Comparison of ENCODE assay signal across 26 cellular contexts in the genomic region with DNA sequence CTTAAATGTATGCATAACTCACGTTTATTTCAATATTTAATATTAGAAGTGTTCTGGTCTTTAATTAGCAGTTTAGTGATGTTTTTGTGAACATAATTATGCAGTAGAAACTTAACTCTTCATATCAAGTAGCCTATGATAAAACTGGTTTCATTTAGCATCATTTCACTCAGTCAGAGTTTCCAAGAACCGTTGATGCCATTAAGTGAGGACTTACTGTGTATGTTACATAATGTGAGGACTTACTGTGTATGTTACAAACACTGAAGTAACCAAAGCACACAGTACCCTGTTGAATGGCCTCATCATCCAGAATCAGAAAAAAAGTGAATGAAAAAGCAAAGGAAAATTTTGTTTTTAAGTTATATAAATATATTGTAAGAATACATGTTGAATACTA. TPM values are rescaled to one million over a fixed set of nuclear protein-coding genes. Genes with fewer than 3 reads are reported as not detected.
DNase-seq lines count a peak whose midpoint lies in the region; ATAC-seq, FAIRE-seq and TF ChIP-seq lines count a peak whose summit lies in the region.
"Had no signal": no experiment of that assay in that cellular context is flagged by ENCODE, and none has a peak within 500 bp of the region (broad histone marks: within the 10 kb centered on the region; RNA-seq: fewer than 3 reads in every experiment).

No MANE protein-coding gene starts in this region.

- peak; percentile 23 for ATAC-seq in activated CD8-positive, alpha-beta memory T cell treated with anti-CD3 and anti-CD28 coated beads, Interleukin-2, amount 10 ng/mL, durations not matched to agents 7 days and 5 days
- ATAC-seq in activated naive CD8-positive, alpha-beta T cell treated with anti-CD3 and anti-CD28 coated beads, Interleukin-2, amount 50 U/mL, for 24 hours = no peak
- ATAC-seq in stimulated activated effector memory CD8-positive, alpha-beta T cell treated with anti-CD3 and anti-CD28 coated beads, Interleukin-12 subunit alpha, Interleukin-12 subunit beta, amount 100 ng/mL, for 72 hours = peak; percentile 47

- DNase-seq in activated CD8-positive, alpha-beta memory T cell treated with anti-CD3 and anti-CD28 coated beads, Interleukin-2, amount 10 ng/mL, durations not matched to agents 7 days and 5 days = no peak
- no peak for DNase-seq in activated CD8-positive, alpha-beta memory T cell treated with anti-CD3 and anti-CD28 coated beads, Interleukin-2, amount 50 U/mL, for 4 hours
- DNase-seq in activated naive CD8-positive, alpha-beta T cell treated with anti-CD3 and anti-CD28 coated beads for 36 hours = no peak
- no peak for DNase-seq in activated naive CD8-positive, alpha-beta T cell treated with anti-CD3 and anti-CD28 coated beads, Interleukin-2, amount 50 U/mL, for 24 hours
- DNase-seq in H54 (ENCODE audit: insufficient read length, low spot score) (no peak), LoVo (ENCODE audit: low spot score) (no peak)
- no peak for DNase-seq in stimulated activated effector memory CD8-positive, alpha-beta T cell treated with anti-CD3 and anti-CD28 coated beads, Interleukin-12 subunit alpha, Interleukin-12 subunit beta, amount 100 ng/mL, for 72 hours (ENCODE audit: low spot score in 2 of 2)
- DNase-seq in stimulated activated CD4-positive, alpha-beta T cell treated with anti-CD3 and anti-CD28 coated beads, Interleukin-1b, Interleukin-23, amount 100 ng/mL, for 48 hours = no peak
- DNase-seq: 8988T; ACHN; BE2C; C1 segment of cervical spinal cord; CD4-positive, alpha-beta memory T cell; CD8-positive, alpha-beta memory T cell; COR-L47; DMS 273 treated with DMSO at 0.1 percent for 48 hours; DMS153; DMS53; DMS79; DND-41; EL; GDM1 had no signal

- no peaks in the 10 kb centered on the region for H3K9me3 Mint-ChIP-seq in activated CD8-positive, alpha-beta memory T cell treated with anti-CD3 and anti-CD28 coated beads, Interleukin-2, amount 10 ng/mL, durations not matched to agents 7 days and 5 days (ENCODE audit: low read depth)
- peaks cover 2% of the 10 kb centered on the region for H3K9me3 Mint-ChIP-seq in activated naive CD8-positive, alpha-beta T cell treated with anti-CD3 and anti-CD28 coated beads for 36 hours
- no peaks in the 10 kb centered on the region for H3K9me3 Mint-ChIP-seq in activated naive CD8-positive, alpha-beta T cell treated with anti-CD3 and anti-CD28 coated beads, Interleukin-2, amount 50 U/mL, for 24 hours
- H3K9me3 Mint-ChIP-seq in stimulated activated effector memory CD8-positive, alpha-beta T cell treated with anti-CD3 and anti-CD28 coated beads, Interleukin-12 subunit alpha, Interleukin-12 subunit beta, amount 100 ng/mL, for 72 hours = no peaks in the 10 kb centered on the region

- CTCF ChIA-PET in activated CD8-positive, alpha-beta memory T cell treated with anti-CD3 and anti-CD28 coated beads, Interleukin-2, amount 10 ng/mL, durations not matched to agents 7 days and 5 days (lab: Charles Lee) = no interaction called here

- peaks cover 5% of the 10 kb centered on the region for H3K4me1 Mint-ChIP-seq in activated CD8-positive, alpha-beta memory T cell treated with anti-CD3 and anti-CD28 coated beads, Interleukin-2, amount 10 ng/mL, durations not matched to agents 7 days and 5 days
- no peaks in the 10 kb centered on the region for H3K4me1 Mint-ChIP-seq in activated naive CD8-positive, alpha-beta T cell treated with anti-CD3 and anti-CD28 coated beads for 36 hours
- H3K4me1 Mint-ChIP-seq in activated naive CD8-positive, alpha-beta T cell treated with anti-CD3 and anti-CD28 coated beads, Interleukin-2, amount 50 U/mL, for 24 hours = no peaks in the 10 kb centered on the region
- H3K4me1 Mint-ChIP-seq in stimulated activated effector memory CD8-positive, alpha-beta T cell treated with anti-CD3 and anti-CD28 coated beads, Interleukin-12 subunit alpha, Interleukin-12 subunit beta, amount 100 ng/mL, for 72 hours = no peaks in the 10 kb centered on the region
- H3K4me1 Mint-ChIP-seq: CD14-positive monocyte; CD4-positive, CD25-positive, alpha-beta regulatory T cell; CD8-positive, alpha-beta memory T cell had no signal

- no peak overlapping the region for H3K4me3 Mint-ChIP-seq in activated CD8-positive, alpha-beta memory T cell treated with anti-CD3 and anti-CD28 coated beads, Interleukin-2, amount 10 ng/mL, durations not matched to agents 7 days and 5 days
- no peak overlapping the region for H3K4me3 Mint-ChIP-seq in activated naive CD8-positive, alpha-beta T cell treated with anti-CD3 and anti-CD28 coated beads for 36 hours
- no peak overlapping the region for H3K4me3 Mint-ChIP-seq in activated naive CD8-positive, alpha-beta T cell treated with anti-CD3 and anti-CD28 coated beads, Interleukin-2, amount 50 U/mL, for 24 hours
- H3K4me3 Mint-ChIP-seq in stimulated activated effector memory CD8-positive, alpha-beta T cell treated with anti-CD3 and anti-CD28 coated beads, Interleukin-12 subunit alpha, Interleukin-12 subunit beta, amount 100 ng/mL, for 72 hours = no peak overlapping the region
- H3K4me3 Mint-ChIP-seq: CD14-positive monocyte; CD4-positive, alpha-beta memory T cell; CD4-positive, CD25-positive, alpha-beta regulatory T cell; CD8-positive, alpha-beta memory T cell had no signal

- peaks cover 11% of the 10 kb centered on the region for H3K36me3 Mint-ChIP-seq in activated CD8-positive, alpha-beta memory T cell treated with anti-CD3 and anti-CD28 coated beads, Interleukin-2, amount 10 ng/mL, durations not matched to agents 7 days and 5 days
- H3K36me3 Mint-ChIP-seq in activated naive CD8-positive, alpha-beta T cell treated with anti-CD3 and anti-CD28 coated beads for 36 hours = peaks cover 6% of the 10 kb centered on the region
- peaks cover 12% of the 10 kb centered on the region for H3K36me3 Mint-ChIP-seq in activated naive CD8-positive, alpha-beta T cell treated with anti-CD3 and anti-CD28 coated beads, Interleukin-2, amount 50 U/mL, for 24 hours (ENCODE audit: low read depth)
- H3K36me3 Mint-ChIP-seq in stimulated activated effector memory CD8-positive, alpha-beta T cell treated with anti-CD3 and anti-CD28 coated beads, Interleukin-12 subunit alpha, Interleukin-12 subunit beta, amount 100 ng/mL, for 72 hours = peaks cover 81% of the 10 kb centered on the region

- no peak overlapping the region for H3K27ac Mint-ChIP-seq in activated CD8-positive, alpha-beta memory T cell treated with anti-CD3 and anti-CD28 coated beads, Interleukin-2, amount 10 ng/mL, durations not matched to agents 7 days and 5 days
- H3K27ac Mint-ChIP-seq in activated naive CD8-positive, alpha-beta T cell treated with anti-CD3 and anti-CD28 coated beads for 36 hours = peak overlapping the region; percentile 58
- H3K27ac Mint-ChIP-seq in activated naive CD8-positive, alpha-beta T cell treated with anti-CD3 and anti-CD28 coated beads, Interleukin-2, amount 50 U/mL, for 24 hours = no peak overlapping the region
- no peak overlapping the region for H3K27ac Mint-ChIP-seq in stimulated activated effector memory CD8-positive, alpha-beta T cell treated with anti-CD3 and anti-CD28 coated beads, Interleukin-12 subunit alpha, Interleukin-12 subunit beta, amount 100 ng/mL, for 72 hours
- H3K27ac Mint-ChIP-seq: CD4-positive, CD25-positive, alpha-beta regulatory T cell had no signal

- no peak for TF ChIP-seq POLR2A in H54 (IDR thresholded peaks at IDR 0.05; ENCODE audit: low read depth, low read length)

- no peaks in the 10 kb centered on the region for H3K27me3 Mint-ChIP-seq in activated CD8-positive, alpha-beta memory T cell treated with anti-CD3 and anti-CD28 coated beads, Interleukin-2, amount 10 ng/mL, durations not matched to agents 7 days and 5 days
- no peaks in the 10 kb centered on the region for H3K27me3 Mint-ChIP-seq in activated naive CD8-positive, alpha-beta T cell treated with anti-CD3 and anti-CD28 coated beads for 36 hours
- no peaks in the 10 kb centered on the region for H3K27me3 Mint-ChIP-seq in activated naive CD8-positive, alpha-beta T cell treated with anti-CD3 and anti-CD28 coated beads, Interleukin-2, amount 50 U/mL, for 24 hours
- H3K27me3 Mint-ChIP-seq: CD4-positive, alpha-beta memory T cell; CD4-positive, CD25-positive, alpha-beta regulatory T cell; CD8-positive, alpha-beta memory T cell had no signal

- FAIRE-seq in H54 (lab: Jason Lieb, UNC) = peak; percentile 15
- FAIRE-seq: GM12891, GM18507 had no signal

RNA-seq across cellular contexts. Expression of gene PBLD, which starts 32.9 kb away (rescaled TPM):
- 1 to 10 TPM; 1.1 to 1.4 TPM for total RNA-seq in activated CD8-positive, alpha-beta memory T cell treated with anti-CD3 and anti-CD28 coated beads, Interleukin-2, amount 10 ng/mL, durations not matched to agents 7 days and 5 days
- total RNA-seq in activated naive CD8-positive, alpha-beta T cell treated with anti-CD3 and anti-CD28 coated beads for 36 hours = 1 to 10 TPM in 1 of 2 experiments, under 1 TPM in 1; 0.70 to 1.5 TPM

RNA-seq across cellular contexts. Expression of gene HNRNPH3, which starts 33.7 kb away (rescaled TPM):
- total RNA-seq in activated CD8-positive, alpha-beta memory T cell treated with anti-CD3 and anti-CD28 coated beads, Interleukin-2, amount 10 ng/mL, durations not matched to agents 7 days and 5 days = 100 to 1,000 TPM; 124 to 129 TPM
- 100 to 1,000 TPM; 160 to 165 TPM for total RNA-seq in activated naive CD8-positive, alpha-beta T cell treated with anti-CD3 and anti-CD28 coated beads for 36 hours

RNA-seq across cellular contexts. Expression of gene RUFY2, which starts 41.5 kb away (rescaled TPM):
- total RNA-seq in activated CD8-positive, alpha-beta memory T cell treated with anti-CD3 and anti-CD28 coated beads, Interleukin-2, amount 10 ng/mL, durations not matched to agents 7 days and 5 days = 10 to 100 TPM in 1 of 2 experiments, 1 to 10 TPM in 1; 9.7 to 12.4 TPM
- 1 to 10 TPM; 7.1 TPM for total RNA-seq in activated naive CD8-positive, alpha-beta T cell treated with anti-CD3 and anti-CD28 coated beads for 36 hours
